ENCODE assay signal across 1 cellular context in the genomic region with DNA sequence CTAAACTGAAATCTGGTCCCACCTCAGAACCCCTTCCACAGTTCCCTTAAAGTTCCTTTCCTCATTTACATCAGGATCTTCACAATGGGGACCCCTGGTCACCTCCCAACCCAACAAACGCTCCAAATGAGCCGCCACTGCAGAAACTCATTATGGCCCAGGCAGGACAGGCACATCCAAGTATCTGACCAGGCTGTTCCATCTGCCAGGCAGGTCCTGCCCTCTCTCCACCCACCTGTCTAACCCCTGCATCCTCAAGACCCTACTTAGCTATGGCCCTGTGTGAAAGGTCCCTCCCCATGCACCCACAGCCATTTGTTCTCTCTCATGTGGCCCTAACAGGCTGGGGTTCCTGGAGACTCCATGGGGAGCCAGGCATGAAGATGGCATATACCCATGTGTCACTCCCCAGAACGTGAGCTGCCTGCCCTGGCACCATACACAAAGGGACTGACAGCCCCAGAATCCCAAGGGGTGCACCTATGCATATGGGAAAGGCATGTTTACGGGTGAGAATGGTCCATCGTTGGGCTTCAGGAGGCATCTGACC.
TF ChIP-seq lines count a peak whose summit lies in the region.

No MANE protein-coding gene starts in this region.

TF ChIP-seq in H1, 55 proteins besides CTCF, POLR2A, EP300 and RAD21:
- TF ChIP-seq ASH2L (IDR thresholded peaks at IDR 0.05; ENCODE audit: low read length): no peak
- TF ChIP-seq SAP30 (IDR thresholded peaks at IDR 0.05; ENCODE audit: insufficient read depth, insufficient replicate concordance, low read length): no peak
- no peak for TF ChIP-seq JUND (IDR thresholded peaks at IDR 0.05; ENCODE audit: low read length)
- no peak for TF ChIP-seq ZNF274 (IDR thresholded peaks at IDR 0.05; ENCODE audit: borderline replicate concordance, extremely low read depth, low read length)
- no peak for TF ChIP-seq RXRA (IDR thresholded peaks at IDR 0.05; ENCODE audit: insufficient read depth, low read depth, low read length)
- no peak for TF ChIP-seq TAF1 (IDR thresholded peaks at IDR 0.05; ENCODE audit: low read depth, low read length)
- TF ChIP-seq TBP (IDR thresholded peaks at IDR 0.05; ENCODE audit: low read depth, low read length): no peak
- no peak for TF ChIP-seq JUN (IDR thresholded peaks at IDR 0.05; ENCODE audit: low read depth, low read length)
- TF ChIP-seq SRF (IDR thresholded peaks at IDR 0.05; ENCODE audit: low read depth, low read length): no peak
- no peak for TF ChIP-seq GTF2F1 (IDR thresholded peaks at IDR 0.05; ENCODE audit: borderline replicate concordance, low read depth, low read length)
- no peak for TF ChIP-seq BCL11A (IDR thresholded peaks at IDR 0.05; ENCODE audit: low read depth in 2 of 2, low read length in 2 of 2)
- TF ChIP-seq RFX5 (IDR thresholded peaks at IDR 0.05; ENCODE audit: borderline replicate concordance, low read depth, low read length): no peak
- no peak for TF ChIP-seq SP4 (IDR thresholded peaks at IDR 0.05; ENCODE audit: low read length)
- TF ChIP-seq KDM4A (IDR thresholded peaks at IDR 0.05; ENCODE audit: low read depth, low read length, severe bottlenecking): no peak
- no peak for TF ChIP-seq GABPA (IDR thresholded peaks at IDR 0.05; ENCODE audit: borderline replicate concordance, insufficient read depth, low read length)
- no peak for TF ChIP-seq SIRT6 (IDR thresholded peaks at IDR 0.05; ENCODE audit: low read length)
- TF ChIP-seq KDM5A (IDR thresholded peaks at IDR 0.05; ENCODE audit: low read length): no peak
- TF ChIP-seq SIN3A (conservative IDR thresholded peaks at IDR 0.05 in 1 of 2, IDR thresholded peaks at IDR 0.05 in 1 of 2; ENCODE audit: low read depth in 1 of 2, low read length in 2 of 2): no peak
- no peak for TF ChIP-seq HDAC6 (IDR thresholded peaks at IDR 0.05; ENCODE audit: low read depth, low read length)
